13 cellular contexts compared by ENCODE assay signal in the genomic region with DNA sequence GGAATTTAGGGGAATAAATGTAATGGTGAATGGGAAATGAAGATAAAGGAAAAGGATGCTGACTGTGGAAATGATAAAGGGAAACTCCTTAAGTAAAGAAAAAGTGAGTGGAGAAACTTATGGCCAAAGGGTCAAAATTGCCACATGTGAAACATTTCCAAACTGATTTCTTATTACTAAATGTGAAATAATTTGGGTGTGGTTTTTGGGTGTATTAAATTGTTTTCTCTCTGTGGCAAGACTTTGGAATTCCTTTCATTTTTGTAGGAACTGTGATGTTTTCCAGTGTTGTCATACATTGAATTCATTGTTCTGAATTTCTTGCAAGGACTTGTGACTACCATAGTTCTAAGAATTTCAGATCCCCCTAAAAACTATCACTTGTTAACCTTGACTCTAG.
DNase-seq lines count a peak whose midpoint lies in the region; ATAC-seq, FAIRE-seq and TF ChIP-seq lines count a peak whose summit lies in the region.
"Had no signal": no experiment of that assay in that cellular context is flagged by ENCODE, and none has a peak within 500 bp of the region (broad histone marks: within the 10 kb centered on the region; RNA-seq: fewer than 3 reads in every experiment).

No MANE protein-coding gene starts in this region.

- DNase-seq in EH (ENCODE audit: low read depth) (peak; percentile 34), PC-3 (peak; percentile 33), epithelial cell of esophagus (ENCODE audit: low read depth) (peak; percentile 66), myocyte (ENCODE audit: low read depth) (peak; percentile 49), hepatic stellate cell (ENCODE audit: low spot score) (no peak), frontal cortex (ENCODE audit: low spot score in 2 of 2) (no peak), GM19240 (ENCODE audit: insufficient read length, low spot score) (no peak)
- no peak for DNase-seq in activated CD8-positive, alpha-beta memory T cell treated with anti-CD3 and anti-CD28 coated beads, Interleukin-2, amount 50 U/mL, for 48 hours
- DNase-seq: activated naive CD4-positive, alpha-beta T cell treated with Interleukin-2 at 50 U/mL for 16 hours; endodermal cell; NCI-H345; T-helper 9 cell had no signal

- TF ChIP-seq CTCF in PC-3 (conservative IDR thresholded peaks at IDR 0.05; ENCODE audit: low read depth, low read length) (no peak), epithelial cell of esophagus (IDR thresholded peaks at IDR 0.05; ENCODE audit: insufficient read depth, low read depth, low read length, missing control alignments) (no peak)

- H3K27ac ChIP-seq in PC-3 (ENCODE audit: low read length) = no peak overlapping the region
- H3K27ac ChIP-seq: right atrium auricular region had no signal

- POLR2A ChIA-PET in PC-3 (lab: Charles Lee; ENCODE audit: unreplicated experiment) = no interaction called here

- H2AFZ ChIP-seq in PC-3 (ENCODE audit: low read length) = no peak overlapping the region

- H3K4me1 ChIP-seq in PC-3 (ENCODE audit: insufficient read depth, low read length) = no peaks in the 10 kb centered on the region
- H3K4me1 ChIP-seq: right atrium auricular region had no signal

- ATAC-seq in PC-3 = no peak

- no peaks in the 10 kb centered on the region for H3K9me2 ChIP-seq in PC-3 (replicated peaks; ENCODE audit: low read length)

- intact Hi-C loops in PC-3 (cut with micrococcal nuclease) = no loop called here

- H3K9me3 ChIP-seq in PC-3 (ENCODE audit: low read length) = peaks cover 25% of the 10 kb centered on the region; the same call in 1 of the 2 replicates

- no peaks in the 10 kb centered on the region for H3K27me3 ChIP-seq in PC-3 (ENCODE audit: low read length)
- H3K27me3 ChIP-seq: right atrium auricular region had no signal

- H3K4me3 ChIP-seq in PC-3 (ENCODE audit: low read length) = no peak overlapping the region
- no peak overlapping the region for H3K4me3 ChIP-seq in epithelial cell of esophagus (ENCODE audit: low read length)
- H3K4me3 ChIP-seq: right atrium auricular region had no signal

- H4K20me1 ChIP-seq in PC-3 (ENCODE audit: low read length) = no peaks in the 10 kb centered on the region

- H3K36me3 ChIP-seq in PC-3 (ENCODE audit: low read depth, low read length) = no peaks in the 10 kb centered on the region
- H3K36me3 ChIP-seq: right atrium auricular region had no signal

- no peak overlapping the region for H3K9ac ChIP-seq in PC-3 (ENCODE audit: low read length)

- no TSS peak for BruUV-seq in PC-3 (replicated peaks; lab: Mats Ljungman, UMichigan)

- H3K4me2 ChIP-seq in PC-3 (ENCODE audit: low read length) = no peak overlapping the region

- H3K79me2 ChIP-seq in PC-3 (ENCODE audit: low read length) = no peaks in the 10 kb centered on the region

- no peak for FAIRE-seq in frontal cortex (lab: Jason Lieb, UNC)

- no peaks in the 10 kb centered on the region for H3F3A ChIP-seq in PC-3 (ENCODE audit: low read length, unreplicated experiment)

- CTCF ChIA-PET in PC-3 (lab: Charles Lee) = no interaction called here

Comparison
In these comparisons a context has a peak if more than half of its experiments do, and no peak if none do; other contexts are left out.
1. DNase-seq: peak in EH (single experiment), PC-3 (single experiment), epithelial cell of esophagus (single experiment) and myocyte (single experiment); none in hepatic stellate cell (single experiment), frontal cortex (0 of 2), GM19240 (single experiment) and activated CD8-positive, alpha-beta memory T cell treated with anti-CD3 and anti-CD28 coated beads, Interleukin-2, amount 50 U/mL, for 48 hours (single experiment).